8 cellular contexts compared by ENCODE assay signal in the genomic region with DNA sequence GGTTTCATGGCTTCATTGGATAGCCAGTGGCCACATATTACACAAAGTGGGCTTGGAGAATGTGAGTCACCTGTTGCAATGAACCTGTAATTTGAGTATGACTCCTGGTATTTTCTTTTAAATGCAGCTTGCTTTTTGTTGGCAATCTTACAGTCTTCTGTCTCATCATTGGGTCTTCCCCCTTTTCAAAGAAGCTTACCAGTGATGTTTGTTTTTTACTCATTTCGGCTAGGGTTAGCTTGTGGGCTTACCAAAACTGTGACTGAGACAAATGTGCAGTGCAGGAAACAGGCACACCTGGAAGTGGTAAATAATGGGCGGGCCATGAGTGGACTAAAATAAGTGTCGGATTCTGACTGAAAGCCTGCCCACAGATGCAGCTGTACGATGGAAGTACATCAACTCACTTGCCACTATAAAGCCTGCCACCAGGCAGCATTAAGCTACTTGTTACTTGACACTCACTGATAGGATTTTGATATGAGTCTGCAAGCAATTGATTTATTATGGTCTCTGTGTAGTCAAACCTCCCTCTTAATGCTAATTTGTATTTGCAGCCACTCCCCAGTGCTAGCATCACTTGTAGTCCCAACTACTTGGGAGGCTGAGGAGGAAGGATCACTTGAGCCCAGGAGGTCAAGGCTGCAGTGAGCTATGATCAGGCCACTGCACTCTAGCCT. TPM values are rescaled to one million over a fixed set of nuclear protein-coding genes. Genes with fewer than 3 reads are reported as not detected.
DNase-seq lines count a peak whose midpoint lies in the region; ATAC-seq and TF ChIP-seq lines count a peak whose summit lies in the region.

No MANE protein-coding gene starts in this region.

- peaks cover 35% of the 10 kb centered on the region for H3K4me1 Mint-ChIP-seq in activated CD4-positive, alpha-beta memory T cell treated with anti-CD3 and anti-CD28 coated beads, Interleukin-2, amount 10 ng/mL, durations not matched to agents 7 days and 5 days

- H3K36me3 ChIP-seq in left ventricle myocardium inferior: no peaks in the 10 kb centered on the region

- DNase-seq in A172 (ENCODE audit: low spot score): peak; percentile 59
- DNase-seq in activated CD4-positive, alpha-beta memory T cell treated with anti-CD3 and anti-CD28 coated beads, Interleukin-2, amount 10 ng/mL, durations not matched to agents 7 days and 5 days: peak; percentile 74
- DNase-seq in stimulated activated CD4-positive, alpha-beta T cell treated with anti-CD3 and anti-CD28 coated beads, TNF-alpha, amount 100 ng/mL, for 24 hours (ENCODE audit: low read depth in 3 of 3): peak in 2 of 3 experiments; percentile 38 to 45
- no peak for DNase-seq in left cardiac atrium
- DNase-seq in left ventricle myocardium inferior: no peak
- no peak for DNase-seq in germinal center (ENCODE audit: low spot score)

- no peak overlapping the region for H3K4me3 ChIP-seq in left ventricle myocardium inferior

- H3K4me3 Mint-ChIP-seq in activated CD4-positive, alpha-beta memory T cell treated with anti-CD3 and anti-CD28 coated beads, Interleukin-2, amount 10 ng/mL, durations not matched to agents 7 days and 5 days: no peak overlapping the region

- H3K9me3 Mint-ChIP-seq in activated CD4-positive, alpha-beta memory T cell treated with anti-CD3 and anti-CD28 coated beads, Interleukin-2, amount 10 ng/mL, durations not matched to agents 7 days and 5 days: no peaks in the 10 kb centered on the region

- H3K27ac ChIP-seq in left ventricle myocardium inferior (replicated peaks): no peak overlapping the region

- peaks cover 41% of the 10 kb centered on the region for H3K4me1 ChIP-seq in left ventricle myocardium inferior

- CTCF ChIA-PET in activated CD4-positive, alpha-beta memory T cell treated with anti-CD3 and anti-CD28 coated beads, Interleukin-2, amount 10 ng/mL, durations not matched to agents 7 days and 5 days (lab: Charles Lee): interaction anchor here (1.0 to 2.6 kb wide), 6 partner anchors 8 to 41 kb away, joined by 3 to 15 read pairs (median 6); no protein-coding TSS in a partner anchor

- H3K9me3 ChIP-seq in left ventricle myocardium inferior (replicated peaks): no peaks in the 10 kb centered on the region

- H3K27ac Mint-ChIP-seq in activated CD4-positive, alpha-beta memory T cell treated with anti-CD3 and anti-CD28 coated beads, Interleukin-2, amount 10 ng/mL, durations not matched to agents 7 days and 5 days: peak overlapping the region; percentile 27

- POLR2A ChIA-PET in activated CD4-positive, alpha-beta memory T cell treated with anti-CD3 and anti-CD28 coated beads, Interleukin-2, amount 10 ng/mL, durations not matched to agents 7 days and 5 days (lab: Charles Lee): interaction anchor here (1.1 to 8.0 kb wide), 4 partner anchors 8 to 67 kb away, joined by 3 to 99 read pairs (median 12); no protein-coding TSS in a partner anchor

- no peaks in the 10 kb centered on the region for H3K27me3 ChIP-seq in left ventricle myocardium inferior (ENCODE audit: low read depth)

- peaks cover 32% of the 10 kb centered on the region for H3K27me3 Mint-ChIP-seq in activated CD4-positive, alpha-beta memory T cell treated with anti-CD3 and anti-CD28 coated beads, Interleukin-2, amount 10 ng/mL, durations not matched to agents 7 days and 5 days

- H3K36me3 Mint-ChIP-seq in activated CD4-positive, alpha-beta memory T cell treated with anti-CD3 and anti-CD28 coated beads, Interleukin-2, amount 10 ng/mL, durations not matched to agents 7 days and 5 days (ENCODE audit: low read depth): no peaks in the 10 kb centered on the region

- no peak for TF ChIP-seq CTCF in left ventricle myocardium inferior (IDR thresholded peaks at IDR 0.05; ENCODE audit: borderline replicate concordance)

- ATAC-seq in GM19351 (IDR thresholded peaks at IDR 0.05; ENCODE audit: unreplicated experiment) (peak; percentile 79), HG03280 (IDR thresholded peaks at IDR 0.05; ENCODE audit: unreplicated experiment) (peak; percentile 70), left cardiac atrium (no peak)

- intact Hi-C loops in left cardiac atrium (cut with DNase I): no loop called here
- intact Hi-C loops in left ventricle myocardium inferior (cut with micrococcal nuclease): no loop called here

RNA-seq across cellular contexts. Expression of gene HHAT, which starts 4.2 kb away (rescaled TPM):
- total RNA-seq in A172 (2014; rRNA removed; shearing (Covaris generic)): 10.7 and 24.7 TPM in 2 replicates
- total RNA-seq in activated CD4-positive, alpha-beta memory T cell treated with anti-CD3 and anti-CD28 coated beads, Interleukin-2, amount 10 ng/mL, durations not matched to agents 7 days and 5 days: 1 to 10 TPM in 1 of 2 experiments, under 1 TPM in 1; 0.76 to 1.3 TPM
- total RNA-seq in left cardiac atrium: 1 to 10 TPM; 1.6 to 2.5 TPM
- 2.1 TPM for total RNA-seq in left ventricle myocardium inferior

Comparison
In these comparisons a context has a peak if more than half of its experiments do, and no peak if none do; other contexts are left out.
1. DNase-seq: peak in A172 (single experiment), activated CD4-positive, alpha-beta memory T cell treated with anti-CD3 and anti-CD28 coated beads, Interleukin-2, amount 10 ng/mL, durations not matched to agents 7 days and 5 days (single experiment) and stimulated activated CD4-positive, alpha-beta T cell treated with anti-CD3 and anti-CD28 coated beads, TNF-alpha, amount 100 ng/mL, for 24 hours (2 of 3); none in left cardiac atrium (single experiment), left ventricle myocardium inferior (single experiment) and germinal center (single experiment).
2. ATAC-seq: peak in GM19351 (single experiment) and HG03280 (single experiment); none in left cardiac atrium (0 of 2).